Comparison of ENCODE assay signal across 12 cellular contexts in genomic region chr5:80069918-80070318, GRCh38. TPM values are rescaled to one million over a fixed set of nuclear protein-coding genes. Genes with fewer than 3 reads are reported as not detected.
A peak's percentile ranks its signal among the peaks of the same experiment; 100 is the strongest.
DNase-seq lines count a peak whose midpoint lies in the region; ATAC-seq and TF ChIP-seq lines count a peak whose summit lies in the region.
"Had no signal": no experiment of that assay in that cellular context is flagged by ENCODE, and none has a peak within 500 bp of the region (broad histone marks: within the 10 kb centered on the region; RNA-seq: fewer than 3 reads in every experiment).

No MANE protein-coding gene starts in this region.

- H4K20me1 ChIP-seq in neural progenitor cell (ENCODE audit: low read depth), result no peaks in the 10 kb centered on the region

- H3K27ac Mint-ChIP-seq in neural progenitor cell, result peak overlapping the region; percentile 5
- H3K27ac Mint-ChIP-seq: activated naive CD4-positive, alpha-beta T cell treated with anti-CD3 and anti-CD28 coated beads for 36 hours had no signal

- H3K36me3 ChIP-seq in colonic mucosa (no peaks in the 10 kb centered on the region), neural progenitor cell (no peaks in the 10 kb centered on the region), psoas muscle (ENCODE audit: insufficient read depth in 1 of 2, low read depth in 1 of 2) (no peaks in the 10 kb centered on the region)

- peak overlapping the region; percentile 21; the same call in 1 of the 2 replicates for H3K27ac ChIP-seq in HL-60 (replicated peaks)
- H3K27ac ChIP-seq in colonic mucosa, result no peak overlapping the region
- H3K27ac ChIP-seq in neural progenitor cell, result no peak overlapping the region
- no peak overlapping the region for H3K27ac ChIP-seq in psoas muscle

- H3K9ac ChIP-seq in colonic mucosa (ENCODE audit: low read depth in 2 of 2, low read length in 2 of 2) (no peak overlapping the region), neural progenitor cell (no peak overlapping the region)

- H3K79me2 ChIP-seq in neural progenitor cell (ENCODE audit: low read depth), result no peaks in the 10 kb centered on the region

- H3K36me3 Mint-ChIP-seq in neural progenitor cell, result peaks cover 14% of the 10 kb centered on the region

- no peak overlapping the region for H3K4me3 Mint-ChIP-seq in neural progenitor cell
- H3K4me3 Mint-ChIP-seq: activated naive CD4-positive, alpha-beta T cell treated with anti-CD3 and anti-CD28 coated beads for 36 hours had no signal

- WGBS in psoas muscle, 3 donors, result 49 to 62% (median 56%) methylated on average over 3 of the region's 3 CpGs

- H3K27me3 ChIP-seq in HL-60 (ENCODE audit: insufficient read depth, poor library complexity, severe bottlenecking) (no peaks in the 10 kb centered on the region), colonic mucosa (no peaks in the 10 kb centered on the region), neural progenitor cell (no peaks in the 10 kb centered on the region), psoas muscle (ENCODE audit: insufficient read depth in 3 of 3, low read length in 2 of 3) (no peaks in the 10 kb centered on the region)

- H2AFZ ChIP-seq in neural progenitor cell (replicated peaks), result peak overlapping the region; percentile 39

- no peaks in the 10 kb centered on the region for H3K9me3 Mint-ChIP-seq in neural progenitor cell
- H3K9me3 Mint-ChIP-seq: activated naive CD4-positive, alpha-beta T cell treated with anti-CD3 and anti-CD28 coated beads for 36 hours had no signal

- peaks cover 4% of the 10 kb centered on the region for H3F3A ChIP-seq in neural progenitor cell (ENCODE audit: low read depth)

- no peak overlapping the region for H3K4me2 ChIP-seq in neural progenitor cell

- H3K4me1 Mint-ChIP-seq in neural progenitor cell, result peaks cover 11% of the 10 kb centered on the region

- peaks cover 10% of the 10 kb centered on the region for H3K27me3 Mint-ChIP-seq in neural progenitor cell (ENCODE audit: insufficient read depth, low read depth)

- no peak for ATAC-seq in psoas muscle
- ATAC-seq: K562 had no signal

- TF ChIP-seq CTCF in HL-60 (IDR thresholded peaks at IDR 0.05; ENCODE audit: insufficient read depth, low read length) (no peak), colonic mucosa (IDR thresholded peaks at IDR 0.05) (no peak), neural progenitor cell (IDR thresholded peaks at IDR 0.05) (no peak), psoas muscle (IDR thresholded peaks at IDR 0.05) (no peak)

- no peaks in the 10 kb centered on the region for H3K9me3 ChIP-seq in colonic mucosa
- H3K9me3 ChIP-seq in neural progenitor cell (ENCODE audit: low read depth), result no peaks in the 10 kb centered on the region
- no peaks in the 10 kb centered on the region for H3K9me3 ChIP-seq in psoas muscle

- intact Hi-C loops in colonic mucosa (cut with DNase I) (loop anchor here (10.0 kb wide), 1 partner anchor 195 kb away; no protein-coding TSS in a partner anchor), psoas muscle (cut with DNase I) (loop anchor here in 1 of 2 donors (10.0 kb wide), 1 partner anchor 1045 kb away; no protein-coding TSS in a partner anchor)

- H3K4me1 ChIP-seq in colonic mucosa, result no peaks in the 10 kb centered on the region
- peaks cover 15% of the 10 kb centered on the region for H3K4me1 ChIP-seq in neural progenitor cell
- H3K4me1 ChIP-seq in psoas muscle, result no peaks in the 10 kb centered on the region

- DNase-seq in GM03348 (ENCODE audit: low spot score), result peak; percentile 58
- no peak for DNase-seq in HL-60 (ENCODE audit: low read depth in 1 of 2, low spot score in 1 of 2)
- peak; percentile 27 for DNase-seq in colonic mucosa
- DNase-seq in neural progenitor cell (ENCODE audit: low spot score), result no peak
- no peak for DNase-seq in T-helper 1 cell
- no peak for DNase-seq in ACHN
- no peak for DNase-seq in GOT3 (lab: John Stamatoyannopoulos, UW)
- no peak for DNase-seq in psoas muscle
- DNase-seq: activated naive CD4-positive, alpha-beta T cell treated with anti-CD3 and anti-CD28 coated beads for 36 hours; DMS153; effector CD8-positive, alpha-beta T cell had no signal

- H3K4me3 ChIP-seq in HL-60 (replicated peaks; ENCODE audit: insufficient read depth, low read length) (peak overlapping the region; percentile 36), colonic mucosa (no peak overlapping the region), neural progenitor cell (no peak overlapping the region), psoas muscle (no peak overlapping the region)
- H3K4me3 ChIP-seq: K562 had no signal

- in situ Hi-C loops in ACHN (cut with HindIII; ENCODE audit: low pct_ligation_motif_present, low pct_unique_long_range_greater_than_20kb, low sequenced_read_pairs), result no loop called here

RNA-seq across cellular contexts. Expression of gene THBS4, which starts 34.8 kb away (rescaled TPM):
- 1 to 10 TPM in 1 of 2 donors, under 1 TPM in 1; 0.27 to 9.1 TPM for total RNA-seq in colonic mucosa
- 31.6 and 40.5 TPM in 2 replicates for total RNA-seq in neural progenitor cell (ENCODE audit: low replicate concordance)
- total RNA-seq in psoas muscle, result 100 to 1,000 TPM in 2 of 4 donors, 10 to 100 TPM in 2; 27.6 to 252 (median 117) TPM
- 10 to 100 TPM; 18.6 to 49.0 (median 31.0) TPM for polyA plus RNA-seq in psoas muscle
- total RNA-seq: K562 had no signal

Comparison
In these comparisons a context has a peak if more than half of its experiments do, and no peak if none do; other contexts are left out.
1. DNase-seq: peak in GM03348 (single experiment) and colonic mucosa (single experiment); none in HL-60 (0 of 2), neural progenitor cell (single experiment), T-helper 1 cell (0 of 5), ACHN (single experiment), GOT3 (single experiment) and psoas muscle (0 of 2).